In the genomic region with DNA sequence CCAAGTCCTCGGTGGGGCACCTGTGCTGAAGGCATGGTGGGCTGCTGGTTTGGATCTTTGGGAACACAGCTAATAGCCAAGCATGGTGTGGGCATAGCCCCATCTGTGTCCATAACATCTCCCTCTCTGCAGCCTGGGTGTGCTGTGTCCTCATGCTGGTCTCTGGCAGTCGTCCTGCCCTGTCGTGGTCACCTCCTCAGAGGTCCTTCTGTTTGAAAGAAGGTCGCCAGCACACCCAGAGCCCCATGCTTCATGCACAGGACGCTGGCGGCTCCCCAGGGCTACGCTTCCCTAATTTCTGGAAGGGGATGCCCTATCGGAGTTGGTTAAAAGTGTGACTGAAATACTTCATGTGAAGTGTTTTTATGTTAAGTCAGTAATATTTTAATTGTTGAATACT, we compare ENCODE assay signal across 23 cellular contexts.
"Had no signal": no experiment of that assay in that cellular context is flagged by ENCODE, and none has a peak within 500 bp of the region (broad histone marks: within the 10 kb centered on the region; RNA-seq: fewer than 3 reads in every experiment).

No MANE protein-coding gene starts in this region.

- DNase-seq: Kasumi-1, MM.1S, NCI-H1092 treated with DMSO at 0.1 percent for 48 hours, NCI-H1436, NCI-H187, NCI-H2029, NCI-H2081 treated with DMSO at 0.1 percent for 48 hours, NCI-H2171, NCI-H226, NCI-H446, NCI-H510A, NCI-H524 treated with DMSO at 0.1 percent for 48 hours, NCI-H69, NCI-H774, RPMI8226, SHP77, SK-N-SH had no signal

- H3K9me3 ChIP-seq: SK-N-SH had no signal

- H3K27ac ChIP-seq: HL-60, KMS-11 had no signal

- FAIRE-seq: HTR-8/SVneo, K562, RCC 7860 had no signal

- H3K4me3 ChIP-seq: K562 had no signal

- H3K27ac Mint-ChIP-seq: IgD-negative memory B cell had no signal

- H3K4me2 ChIP-seq: KMS-11, SK-N-SH had no signal

- H3K36me3 Mint-ChIP-seq: IgD-negative memory B cell had no signal

- H3K9ac ChIP-seq: KMS-11, SK-N-SH had no signal

- ATAC-seq: K562 had no signal

- H3K9me3 Mint-ChIP-seq: IgD-negative memory B cell had no signal

- H3K4me3 Mint-ChIP-seq: IgD-negative memory B cell had no signal
